22 cellular contexts compared by ENCODE assay signal in the genomic region with DNA sequence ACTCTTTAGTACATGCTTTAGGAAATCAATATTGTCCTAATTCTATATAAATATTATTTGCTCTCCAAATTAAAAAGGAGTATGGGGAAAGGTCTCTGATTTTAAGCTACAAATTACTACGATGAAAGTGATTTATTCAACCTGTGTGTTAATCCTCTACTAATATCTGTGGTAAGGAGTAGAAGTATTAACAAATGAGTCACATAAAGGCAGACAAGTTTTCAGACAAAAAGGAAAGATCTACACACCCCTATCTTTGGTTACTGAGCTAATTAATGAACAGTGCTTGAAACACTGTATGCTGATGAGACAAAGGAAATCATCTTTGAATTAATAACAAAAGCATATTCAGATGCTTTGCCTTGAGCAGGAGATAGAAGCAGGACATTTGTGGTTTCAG. TPM values are rescaled to one million over a fixed set of nuclear protein-coding genes. Genes with fewer than 3 reads are reported as not detected.
"Had no signal": no experiment of that assay in that cellular context is flagged by ENCODE, and none has a peak within 500 bp of the region (broad histone marks: within the 10 kb centered on the region; RNA-seq: fewer than 3 reads in every experiment).

No MANE protein-coding gene starts in this region.

- H3K27ac Mint-ChIP-seq: activated CD4-positive, alpha-beta T cell treated with anti-CD3 and anti-CD28 coated beads, Interleukin-2, amount 10 ng/mL, durations not matched to agents 7 days and 5 days; activated naive CD4-positive, alpha-beta T cell treated with anti-CD3 and anti-CD28 coated beads for 36 hours; effector memory CD8-positive, alpha-beta T cell; immature natural killer cell; natural killer cell; stimulated activated naive B cell treated with anti-CD40 and anti-IgM and Interleukin-4, amounts not matched to agents 10 μg/mL and 1 μg/mL and 100 μg/mL, for 72 hours had no signal

- H3K36me3 ChIP-seq: cardiac muscle cell, pancreas, spleen, thoracic aorta had no signal

- H3K9me3 ChIP-seq: pancreas, spleen, thoracic aorta, upper lobe of left lung had no signal

- H3K27ac ChIP-seq: cardiac muscle cell, epithelial cell of prostate, pancreas, spleen, thoracic aorta, upper lobe of left lung had no signal

- FAIRE-seq: frontal cortex, pancreas had no signal

- H3K4me3 Mint-ChIP-seq: activated CD4-positive, alpha-beta T cell treated with anti-CD3 and anti-CD28 coated beads, Interleukin-2, amount 10 ng/mL, durations not matched to agents 7 days and 5 days; activated naive CD4-positive, alpha-beta T cell treated with anti-CD3 and anti-CD28 coated beads for 36 hours; activated T-cell treated with anti-CD3 and anti-CD28 coated beads, Interleukin-2, amount 50 U/mL, for 4 hours; effector memory CD8-positive, alpha-beta T cell; immature natural killer cell; natural killer cell; stimulated activated naive B cell treated with anti-CD40 and anti-IgM and Interleukin-4, amounts not matched to agents 10 μg/mL and 1 μg/mL and 100 μg/mL, for 72 hours had no signal

- H3K4me1 ChIP-seq: pancreas, spleen, upper lobe of left lung had no signal

- H3K9me3 Mint-ChIP-seq: activated CD4-positive, alpha-beta T cell treated with anti-CD3 and anti-CD28 coated beads, Interleukin-2, amount 10 ng/mL, durations not matched to agents 7 days and 5 days; activated naive CD4-positive, alpha-beta T cell treated with anti-CD3 and anti-CD28 coated beads for 36 hours; activated T-cell treated with anti-CD3 and anti-CD28 coated beads, Interleukin-2, amount 50 U/mL, for 4 hours; effector memory CD8-positive, alpha-beta T cell; natural killer cell; stimulated activated naive B cell treated with anti-CD40 and anti-IgM and Interleukin-4, amounts not matched to agents 10 μg/mL and 1 μg/mL and 100 μg/mL, for 72 hours had no signal

- H3K27me3 ChIP-seq: cardiac muscle cell, pancreas, spleen, upper lobe of left lung had no signal

- H3K4me1 Mint-ChIP-seq: activated CD4-positive, alpha-beta T cell treated with anti-CD3 and anti-CD28 coated beads, Interleukin-2, amount 10 ng/mL, durations not matched to agents 7 days and 5 days; immature natural killer cell; natural killer cell; stimulated activated naive B cell treated with anti-CD40 and anti-IgM and Interleukin-4, amounts not matched to agents 10 μg/mL and 1 μg/mL and 100 μg/mL, for 72 hours had no signal

- ATAC-seq: activated CD4-positive, CD25-positive, alpha-beta regulatory T cell treated with anti-CD3 and anti-CD28 coated beads, Interleukin-2, amount 50 U/mL, for 24 hours; activated T-cell treated with anti-CD3 and anti-CD28 coated beads, Interleukin-2, amount 50 U/mL, for 4 hours; effector memory CD8-positive, alpha-beta T cell; left cardiac atrium; natural killer cell; pancreas; sciatic nerve; stimulated activated naive B cell treated with anti-CD40 and anti-IgM and Interleukin-4, amounts not matched to agents 10 μg/mL and 1 μg/mL and 100 μg/mL, for 72 hours had no signal

- DNase-seq: activated CD4-positive, alpha-beta T cell treated with anti-CD3 and anti-CD28 coated beads, Interleukin-2, amount 10 ng/mL, durations not matched to agents 7 days and 5 days; activated CD8-positive, alpha-beta memory T cell treated with anti-CD3 and anti-CD28 coated beads, Interleukin-2, amount 50 U/mL, for 4 hours; activated naive CD4-positive, alpha-beta T cell treated with anti-CD3 and anti-CD28 coated beads for 36 hours; activated T-cell treated with anti-CD3 and anti-CD28 coated beads, Interleukin-2, amount 50 U/mL, for 4 hours; aorta; effector memory CD8-positive, alpha-beta T cell; head of caudate nucleus; immature natural killer cell; left cardiac atrium; natural killer cell; pancreas; spleen; stimulated activated naive B cell treated with anti-CD40 and anti-IgM and Interleukin-4, amounts not matched to agents 10 μg/mL and 1 μg/mL and 100 μg/mL, for 72 hours; T1000; upper lobe of left lung had no signal

- H3K36me3 Mint-ChIP-seq: natural killer cell had no signal

- H3K4me3 ChIP-seq: cardiac muscle cell, pancreas, spleen, thoracic aorta, upper lobe of left lung had no signal

- H3K27me3 Mint-ChIP-seq: activated CD4-positive, alpha-beta T cell treated with anti-CD3 and anti-CD28 coated beads, Interleukin-2, amount 10 ng/mL, durations not matched to agents 7 days and 5 days; effector memory CD8-positive, alpha-beta T cell; stimulated activated naive B cell treated with anti-CD40 and anti-IgM and Interleukin-4, amounts not matched to agents 10 μg/mL and 1 μg/mL and 100 μg/mL, for 72 hours had no signal

RNA-seq across cellular contexts. Expression of gene LOX, which starts 15.9 kb away (rescaled TPM):
- total RNA-seq: activated naive CD4-positive, alpha-beta T cell treated with anti-CD3 and anti-CD28 coated beads for 36 hours; T-helper 1 cell treated with Interleukin-12 subunit alpha and Interleukin-12 subunit beta and Interleukin-4 antibody, amounts not matched to agents 30 ng/mL and 1 ng/mL, for 36 hours had no signal
- polyA plus RNA-seq: immature natural killer cell had no signal
